In genomic region chr1:159780583-159781582, GRCh38 we compare ENCODE assay signal across 8 cellular contexts. TPM values are rescaled to one million over a fixed set of nuclear protein-coding genes. Genes with fewer than 3 reads are reported as not detected.
DNase-seq lines count a peak whose midpoint lies in the region; TF ChIP-seq lines count a peak whose summit lies in the region.

Gene DUSP23, plus strand, starts transcription at chr1:159780962. Its CDS starts 139 bp downstream, at chr1:159781101.

- peak within 1 kb of the TSS; percentile 49 for H3K4me2 ChIP-seq in neural cell (ENCODE audit: low read length)

- TF ChIP-seq RAD21 in neural cell (conservative IDR thresholded peaks at IDR 0.05): peak; percentile 85

- H3K36me3 ChIP-seq in neural cell (ENCODE audit: insufficient read depth, low read length): no peaks in the 10 kb centered on the region
- peaks cover 0 to 4% (median 0%) of the 10 kb centered on the region in 4 donors for H3K36me3 ChIP-seq in stomach

- peaks cover 0 to 24% (median 17%) of the 10 kb centered on the region in 4 donors for H3K4me1 ChIP-seq in stomach

- TF ChIP-seq EP300 in neural cell (conservative IDR thresholded peaks at IDR 0.05; ENCODE audit: poor library complexity, severe bottlenecking) (peak; percentile 29), stomach (IDR thresholded peaks at IDR 0.05) (no peak)

- H3K4me3 ChIP-seq in neural cell (ENCODE audit: low read length): peak within 1 kb of the TSS; percentile 73
- peak within 1 kb of the TSS; percentile 76 to 98 (median 92) for H3K4me3 ChIP-seq in stomach

- 0 to 1% (median 1%) methylated on average over 53 to 88 of the region's 88 CpGs for WGBS in stomach, 5 donors

- peak; percentile 99 for DNase-seq in ELF-1 (ENCODE audit: low read depth, low spot score)
- peak; percentile 94 for DNase-seq in GOT3 (lab: John Stamatoyannopoulos, UW)
- DNase-seq in LoVo (ENCODE audit: low spot score): peak; percentile 97
- peak; percentile 85 for DNase-seq in SIG-M5 (lab: John Stamatoyannopoulos, UW)
- peak; percentile 94 for DNase-seq in activated gamma-delta T cell treated with Interleukin-2 at 50 U/mL for 16 hours
- peak; percentile 98 for DNase-seq in fibroblast of the conjunctiva (ENCODE audit: low read depth)
- peak; percentile 98 for DNase-seq in stomach

- H3F3A ChIP-seq in neural cell (ENCODE audit: insufficient read depth, low read length, poor library complexity, severe bottlenecking): no peaks in the 10 kb centered on the region

- no peak within 1 kb of the TSS for H3K9ac ChIP-seq in neural cell (ENCODE audit: low read length)

- H3K27me3 ChIP-seq in neural cell (ENCODE audit: insufficient read depth, low read depth, low read length) (peaks cover 18% of the 10 kb centered on the region), stomach (no peaks in the 10 kb centered on the region)

- H4K20me1 ChIP-seq in neural cell (ENCODE audit: insufficient read depth): no peaks in the 10 kb centered on the region

- no peaks in the 10 kb centered on the region for H3K9me2 ChIP-seq in neural cell (ENCODE audit: insufficient read depth, low read length)

- intact Hi-C loops in stomach (cut with DNase I; ENCODE audit: low total_unique reads): no loop called here

- H3K9me3 ChIP-seq in neural cell (ENCODE audit: low read length) (no peaks in the 10 kb centered on the region), stomach (no peaks in the 10 kb centered on the region)

- TF ChIP-seq CTCF in neural cell (IDR thresholded peaks at IDR 0.05; ENCODE audit: poor library complexity, severe bottlenecking): peak; percentile 95
- TF ChIP-seq CTCF in stomach (IDR thresholded peaks at IDR 0.05): peak in 6 of 7 experiments; percentile 54 to 99 (median 95)

- no peak within 1 kb of the TSS for H3K27ac ChIP-seq in neural cell (ENCODE audit: low read length)
- H3K27ac ChIP-seq in stomach: peak within 1 kb of the TSS; percentile 71 to 92 (median 87)

- H3K79me2 ChIP-seq in neural cell (replicated peaks; ENCODE audit: insufficient read depth, low read length): no peaks in the 10 kb centered on the region

- peak within 1 kb of the TSS; percentile 63 for H2AFZ ChIP-seq in neural cell (ENCODE audit: low read depth, low read length)

- TF ChIP-seq POLR2A in stomach (IDR thresholded peaks at IDR 0.05): peak in 2 of 4 donors; percentile 40 to 41

TF ChIP-seq in neural cell, 6 proteins besides CTCF, POLR2A, EP300 and RAD21:
- TF ChIP-seq MXI1 (conservative IDR thresholded peaks at IDR 0.05; ENCODE audit: poor library complexity, severe bottlenecking) (peak; percentile 88), SMC3 (conservative IDR thresholded peaks at IDR 0.05; ENCODE audit: poor library complexity) (peak; percentile 92), POLR2AphosphoS5 (IDR thresholded peaks at IDR 0.05) (no peak), EZH2 (IDR thresholded peaks at IDR 0.05; ENCODE audit: borderline replicate concordance, insufficient read depth, low read length, poor library complexity, severe bottlenecking) (no peak)

RNA-seq across cellular contexts. Expression of gene DUSP23, which starts in this region (rescaled TPM):
- polyA plus RNA-seq in neural cell (3.7 and 5.4 TPM in 2 replicates), stomach (100 to 1,000 TPM in 1 of 3 donors, 10 to 100 TPM in 2; 80.7 to 107 (median 86.5) TPM)
- polyA minus RNA-seq in neural cell: 1.2 and 1.5 TPM in 2 replicates
- total RNA-seq in stomach: 10 to 100 TPM in 3 of 5 donors, 1 to 10 TPM in 1, not detected in 1; 3.6 to 84.3 (median 27.2) TPM

Comparison
In these comparisons a context has a peak if more than half of its experiments do, and no peak if none do; other contexts are left out.
1. RNA of gene DUSP23 (polyA plus RNA-seq): 80.7 to 107 TPM in stomach; 3.7 to 5.4 TPM in neural cell; every median in the first group is over 10 times any median in the second.
2. Peak in every context shown above with its lines, with median percentiles within 50 percentile points of each other: DNase-seq.